ENCODE assay signal across 1 cellular context in genomic region chr1:247146671-247147070, GRCh38.
TF ChIP-seq lines count a peak whose summit lies in the region.

No MANE protein-coding gene starts in this region.

TF ChIP-seq in HCT116, 20 proteins besides CTCF, POLR2A, EP300 and RAD21 (continued from another document):
- no peak for TF ChIP-seq REST (IDR thresholded peaks at IDR 0.05; ENCODE audit: low read depth)
- no peak for TF ChIP-seq ZNF274 (IDR thresholded peaks at IDR 0.05; ENCODE audit: low read depth, low read length)
- TF ChIP-seq EZH2 (IDR thresholded peaks at IDR 0.05): no peak
- no peak for TF ChIP-seq SRF (IDR thresholded peaks at IDR 0.05; ENCODE audit: low read depth)
- no peak for TF ChIP-seq CEBPB (IDR thresholded peaks at IDR 0.05; ENCODE audit: low read depth)
- TF ChIP-seq POLR2AphosphoS5 (IDR thresholded peaks at IDR 0.05; ENCODE audit: low read depth, low read length): no peak
- no peak for TF ChIP-seq FOSL1 (IDR thresholded peaks at IDR 0.05; ENCODE audit: low read depth)
- TF ChIP-seq SIN3A (IDR thresholded peaks at IDR 0.05; ENCODE audit: low read depth): no peak
- no peak for TF ChIP-seq SP1 (IDR thresholded peaks at IDR 0.05; ENCODE audit: low read depth)
TF ChIP-seq in HCT116: peak in this region for 0.
